8 cellular contexts compared by ENCODE assay signal in the genomic region with DNA sequence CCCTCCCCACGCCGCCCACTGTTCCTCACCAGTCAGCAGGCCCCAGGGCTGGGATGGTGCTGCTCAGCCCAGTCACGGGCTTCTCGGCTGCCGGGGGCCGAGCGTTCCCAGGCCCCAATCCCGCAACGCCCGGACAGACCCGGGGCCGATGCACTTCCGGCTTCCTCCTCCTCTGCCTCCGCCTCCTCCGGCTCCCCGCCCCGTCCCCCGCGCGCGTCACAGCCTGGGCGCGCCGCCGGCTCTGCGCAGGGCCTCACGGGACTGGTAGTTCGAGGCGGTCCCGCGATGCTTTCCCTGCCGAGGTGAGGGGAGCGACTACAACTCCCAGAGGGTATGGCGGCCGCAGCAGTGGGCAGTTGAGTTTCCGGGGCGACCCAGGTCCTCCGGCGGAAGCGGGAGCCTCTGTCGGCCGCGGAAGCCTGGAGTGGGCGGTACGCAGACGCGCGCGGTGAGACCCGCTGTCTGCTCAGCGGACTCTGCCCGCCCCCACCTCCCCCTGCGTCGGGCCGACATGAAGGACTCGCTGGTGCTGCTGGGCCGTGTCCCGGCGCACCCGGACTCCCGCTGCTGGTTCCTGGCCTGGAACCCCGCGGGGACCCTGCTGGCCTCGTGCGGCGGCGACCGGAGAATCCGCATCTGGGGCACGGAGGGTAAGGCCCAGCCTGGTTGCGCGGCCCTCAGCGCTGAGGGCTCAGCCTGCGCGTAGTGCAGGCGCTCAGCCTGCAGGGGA. TPM values are rescaled to one million over a fixed set of nuclear protein-coding genes. Genes with fewer than 3 reads are reported as not detected.
A peak's percentile ranks its signal among the peaks of the same experiment; 100 is the strongest.
DNase-seq lines count a peak whose midpoint lies in the region; ATAC-seq and TF ChIP-seq lines count a peak whose summit lies in the region.

A gene (plus strand): TSS at position 386 of the 730 bp plus-strand sequence. CDS start 126 bp downstream, at position 512.
A gene with protein sequence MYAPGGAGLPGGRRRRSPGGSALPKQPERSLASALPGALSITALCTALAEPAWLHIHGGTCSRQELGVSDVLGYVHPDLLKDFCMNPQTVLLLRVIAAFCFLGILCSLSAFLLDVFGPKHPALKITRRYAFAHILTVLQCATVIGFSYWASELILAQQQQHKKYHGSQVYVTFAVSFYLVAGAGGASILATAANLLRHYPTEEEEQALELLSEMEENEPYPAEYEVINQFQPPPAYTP (minus strand): TSS at position 158 of the 730 bp plus-strand sequence. CDS start 616 bp downstream, outside the sequence.

- H3K27ac ChIP-seq in OCI-LY7 (ENCODE audit: low read depth, low read length, poor library complexity, severe bottlenecking), result peak within 1 kb of the TSS; percentile 62

- peak within 1 kb of the TSS; percentile 38; the same call in 1 of the 2 replicates for H2AFZ ChIP-seq in OCI-LY7 (ENCODE audit: low read length)

- peaks cover 13% of the 10 kb centered on the region for H4K20me1 ChIP-seq in OCI-LY7 (ENCODE audit: insufficient read depth, low read length)

- CTCF ChIA-PET in OCI-LY7 (lab: Charles Lee; ENCODE audit: unreplicated experiment), result no interaction called here

- H3K4me1 ChIP-seq in OCI-LY7 (ENCODE audit: insufficient read depth, low read length, poor library complexity, severe bottlenecking) (peaks cover 24% of the 10 kb centered on the region), mononuclear cell (ENCODE audit: insufficient read depth, low read length) (peaks cover 54% of the 10 kb centered on the region)

- TF ChIP-seq CTCF in OCI-LY7 (conservative IDR thresholded peaks at IDR 0.05; ENCODE audit: low read length), result no peak; the same call in 1 of the 2 replicates

- peak; percentile 89 for ATAC-seq in GM21526 (IDR thresholded peaks at IDR 0.05; ENCODE audit: low FRiP score, unreplicated experiment)

- peak within 1 kb of the TSS; percentile 99 for H3K4me2 ChIP-seq in OCI-LY7 (ENCODE audit: low read length)

- no TSS peak for BruUV-seq in OCI-LY7 (replicated peaks; lab: Mats Ljungman, UMichigan)

- peaks cover 60% of the 10 kb centered on the region for H3K36me3 ChIP-seq in OCI-LY7 (ENCODE audit: insufficient read depth, low read length)

- H3K79me2 ChIP-seq in OCI-LY7 (ENCODE audit: insufficient read depth, low read depth, low read length), result peaks cover 50% of the 10 kb centered on the region

- H3K27me3 ChIP-seq in mononuclear cell (ENCODE audit: insufficient read depth, low read length), result no peaks in the 10 kb centered on the region

- DNase-seq in DMS 273 treated with DMSO at 0.1 percent for 48 hours (lab: John Stamatoyannopoulos, UW) (peak; percentile 93), HuH-7.5 (ENCODE audit: low spot score) (peak; percentile 93), OCI-LY7 (ENCODE audit: low spot score) (peak; percentile 98), activated T-cell treated with anti-CD3 and anti-CD28 coated beads for 1 hour (ENCODE audit: low read depth) (peak; percentile 95), epidermal melanocyte (ENCODE audit: insufficient read length, low spot score) (peak; percentile 95)
- peak; percentile 88 to 94 for DNase-seq in stimulated activated CD8-positive, alpha-beta memory T cell treated with anti-CD3 and anti-CD28 coated beads, Interleukin-4, amount 100 ng/mL, for 1 hour (ENCODE audit: low read depth in 2 of 2, low spot score in 1 of 2)

- peak within 1 kb of the TSS; percentile 79 for H3K4me3 ChIP-seq in OCI-LY7 (ENCODE audit: low read depth, low read length, poor library complexity, severe bottlenecking)
- H3K4me3 ChIP-seq in mononuclear cell (ENCODE audit: low read length), result peak within 1 kb of the TSS; percentile 92

- no peaks in the 10 kb centered on the region for H3K9me3 ChIP-seq in OCI-LY7 (ENCODE audit: low read length)
- no peaks in the 10 kb centered on the region for H3K9me3 ChIP-seq in mononuclear cell (ENCODE audit: low read depth, low read length)

- POLR2A ChIA-PET in OCI-LY7 (lab: Charles Lee), result interaction anchor here (1.0 to 1.2 kb wide), 2 partner anchors 32 to 40 kb away, joined by 3 to 4 read pairs; no protein-coding TSS in a partner anchor

- H3K9me2 ChIP-seq in OCI-LY7 (ENCODE audit: insufficient read depth, low read length), result no peaks in the 10 kb centered on the region

- intact Hi-C loops in OCI-LY7 (cut with micrococcal nuclease; ENCODE audit: unreplicated experiment), result loop anchor here (1.0 to 10.0 kb wide), 7 partner anchors 25 to 239 kb away; a partner anchor contains a TSS

RNA-seq across cellular contexts. Expression of the first gene that starts in this region (rescaled TPM):
- 89.8 and 128 TPM in 2 replicates for total RNA-seq in OCI-LY7 (2014; rRNA removed; shearing (Covaris generic))
- total RNA-seq in OCI-LY7 (2022), result 85.2 and 89.6 TPM in 2 replicates
- 65.4 TPM for total RNA-seq in mononuclear cell

RNA-seq across cellular contexts. Expression of the second gene that starts in this region (rescaled TPM):
- total RNA-seq in OCI-LY7 (2014; rRNA removed; shearing (Covaris generic)), result 12.0 and 12.1 TPM in 2 replicates
- total RNA-seq in OCI-LY7 (2022) (20.4 and 21.1 TPM in 2 replicates), mononuclear cell (51.6 TPM)

Comparison
In these comparisons a context has a peak if more than half of its experiments do, and no peak if none do; other contexts are left out.
1. Peak in every context shown above with its lines: DNase-seq, ATAC-seq, H3K4me3 ChIP-seq and H3K27ac ChIP-seq.